In the genomic region with DNA sequence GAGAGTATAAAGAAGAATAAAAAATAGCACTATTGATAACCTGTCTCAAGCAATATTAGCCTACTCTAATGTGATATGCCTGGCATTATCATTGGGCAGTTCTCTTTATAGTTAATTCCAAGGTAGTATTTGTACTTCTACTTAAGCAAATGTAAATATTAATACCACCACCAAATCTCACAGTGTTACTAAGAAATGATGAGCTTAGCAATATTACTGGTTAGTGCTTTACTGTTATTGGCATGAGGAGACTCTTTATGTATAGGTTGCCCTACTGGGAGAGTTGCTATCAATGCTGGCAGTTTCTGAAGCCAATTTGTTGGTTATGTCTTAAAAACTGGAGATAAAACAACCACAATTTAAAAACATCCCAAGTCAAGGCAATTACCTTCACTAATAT, we compare ENCODE assay signal across 21 cellular contexts.
"Had no signal": no experiment of that assay in that cellular context is flagged by ENCODE, and none has a peak within 500 bp of the region (broad histone marks: within the 10 kb centered on the region; RNA-seq: fewer than 3 reads in every experiment).

No MANE protein-coding gene starts in this region.

- H3K27me3 ChIP-seq: colonic mucosa, esophagus muscularis mucosa, foreskin keratinocyte, gastroesophageal sphincter, heart right ventricle, left lung had no signal

- ATAC-seq: effector memory CD8-positive, alpha-beta T cell; foreskin keratinocyte; gastroesophageal sphincter; heart right ventricle; left cardiac atrium; left lung; left ventricle myocardium superior; lower lobe of right lung; mucosa of descending colon had no signal

- H3K36me3 ChIP-seq: colonic mucosa had no signal

- H3K9me3 ChIP-seq: colonic mucosa, esophagus muscularis mucosa, gastroesophageal sphincter, heart right ventricle, left lung, lower lobe of right lung, mucosa of descending colon had no signal

- H3K4me3 ChIP-seq: colonic mucosa, esophagus muscularis mucosa, gastroesophageal sphincter, heart right ventricle, left lung, lower lobe of right lung, mucosa of descending colon had no signal

- H3K4me1 ChIP-seq: colonic mucosa, esophagus muscularis mucosa, foreskin keratinocyte, gastroesophageal sphincter, left lung, lower lobe of right lung had no signal

- H3K27ac ChIP-seq: colonic mucosa, esophagus muscularis mucosa, foreskin keratinocyte, gastroesophageal sphincter, heart right ventricle, left lung, lower lobe of right lung had no signal

- DNase-seq: colonic mucosa; cortex of kidney; effector CD8-positive, alpha-beta T cell; effector memory CD8-positive, alpha-beta T cell; foreskin keratinocyte; head of caudate nucleus; heart right ventricle; hippocampal formation; left cardiac atrium; left lung; left ventricle myocardium superior; lower lobe of right lung; mesenchymal stem cell; mucosa of descending colon; naive B cell had no signal

- FAIRE-seq: endometrium, frontal cortex, islet of Langerhans, keratinocyte had no signal
